Comparison of ENCODE assay signal across 32 cellular contexts in the genomic region with DNA sequence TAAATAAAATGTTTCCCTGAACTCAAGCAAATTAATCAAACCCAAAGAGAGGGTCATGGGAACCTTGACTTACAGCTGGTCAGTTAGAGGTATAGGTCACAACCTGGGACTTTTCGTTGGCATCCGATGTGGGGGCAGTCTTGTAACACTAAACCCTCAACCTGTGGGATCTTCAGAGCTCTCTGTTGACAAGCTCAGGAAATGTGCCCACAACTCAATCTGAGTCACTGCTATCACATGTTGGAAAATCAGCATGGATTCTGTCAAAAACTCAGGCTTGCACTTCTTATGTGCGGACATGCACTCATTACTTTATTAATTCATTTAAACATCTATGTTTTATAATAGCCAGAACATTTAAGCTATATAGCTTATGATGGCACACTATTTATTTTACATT.
"Had no signal": no experiment of that assay in that cellular context is flagged by ENCODE, and none has a peak within 500 bp of the region (broad histone marks: within the 10 kb centered on the region; RNA-seq: fewer than 3 reads in every experiment).

No MANE protein-coding gene starts in this region.

- H3K27ac ChIP-seq: adrenal gland, gastroesophageal sphincter, hepatocyte, parathyroid adenoma, psoas muscle, right atrium auricular region, stomach, tibial artery, upper lobe of right lung, WERI-Rb-1 had no signal

- H3K36me3 ChIP-seq: adrenal gland, gastroesophageal sphincter, right atrium auricular region, stomach, tibial artery, upper lobe of right lung, WERI-Rb-1 had no signal

- H3K79me2 ChIP-seq: hepatocyte, parathyroid adenoma had no signal

- H3K9ac ChIP-seq: parathyroid adenoma had no signal

- ATAC-seq: activated CD4-positive, CD25-positive, alpha-beta regulatory T cell treated with anti-CD3 and anti-CD28 coated beads, Interleukin-2, amount 50 U/mL, for 24 hours; gastroesophageal sphincter; left colon; naive thymus-derived CD8-positive, alpha-beta T cell; psoas muscle; stimulated activated naive B cell treated with anti-CD40 and anti-IgM and Interleukin-4, amounts not matched to agents 10 μg/mL and 1 μg/mL and 100 μg/mL, for 72 hours; T-helper 17 cell; upper lobe of right lung had no signal

- H2AFZ ChIP-seq: hepatocyte, parathyroid adenoma had no signal

- H3K4me1 ChIP-seq: adrenal gland, gastroesophageal sphincter, parathyroid adenoma, psoas muscle, right atrium auricular region, stomach, tibial artery, upper lobe of right lung had no signal

- H3K4me3 ChIP-seq: adrenal gland, gastroesophageal sphincter, hepatocyte, psoas muscle, right atrium auricular region, stomach, tibial artery, upper lobe of right lung had no signal

- H3K4me2 ChIP-seq: hepatocyte had no signal

- H3K9me3 ChIP-seq: adrenal gland, psoas muscle, upper lobe of right lung had no signal

- FAIRE-seq: astrocyte, endometrium had no signal

- H3K27me3 ChIP-seq: adrenal gland, hepatocyte, right atrium auricular region, stomach, tibial artery, upper lobe of right lung had no signal

- DNase-seq: activated CD4-positive, alpha-beta T cell treated with anti-CD3 and anti-CD28 coated beads for 48 hours; activated CD4-positive, alpha-beta T cell treated with anti-CD3 and anti-CD28 coated beads, Interleukin-2, amount 50 U/mL, for 48 hours; activated CD8-positive, alpha-beta memory T cell treated with anti-CD3 and anti-CD28 coated beads for 24 hours; activated effector memory CD4-positive, alpha-beta T cell treated with anti-CD3 and anti-CD28 coated beads, Interleukin-2, amount 50 U/mL, for 16 hours; activated naive CD4-positive, alpha-beta T cell treated with anti-CD3 and anti-CD28 coated beads for 36 hours; activated naive CD8-positive, alpha-beta T cell treated with anti-CD3 and anti-CD28 coated beads for 36 hours; activated T-cell treated with anti-CD3 and anti-CD28 coated beads, Interleukin-2, amount 50 U/mL, for 1 hour; adrenal gland; central memory CD4-positive, alpha-beta T cell; effector CD8-positive, alpha-beta T cell; kidney; left colon; midbrain; naive thymus-derived CD8-positive, alpha-beta T cell; nucleus accumbens; psoas muscle; stimulated activated CD4-positive, alpha-beta T cell treated with anti-CD3 and anti-CD28 coated beads, Interleukin-15, amount 100 ng/mL, for 24 hours; stimulated activated CD4-positive, alpha-beta T cell treated with anti-CD3 and anti-CD28 coated beads, Interleukin-2, amount 100 ng/mL, for 24 hours; stimulated activated naive B cell treated with anti-CD40 and anti-IgM and Interleukin-4, amounts not matched to agents 10 μg/mL and 1 μg/mL and 100 μg/mL, for 72 hours; stomach; T-helper 17 cell; T1000; tibial artery; upper lobe of right lung; WERI-Rb-1 had no signal
